Comparison of ENCODE assay signal across 1 cellular context in the genomic region with DNA sequence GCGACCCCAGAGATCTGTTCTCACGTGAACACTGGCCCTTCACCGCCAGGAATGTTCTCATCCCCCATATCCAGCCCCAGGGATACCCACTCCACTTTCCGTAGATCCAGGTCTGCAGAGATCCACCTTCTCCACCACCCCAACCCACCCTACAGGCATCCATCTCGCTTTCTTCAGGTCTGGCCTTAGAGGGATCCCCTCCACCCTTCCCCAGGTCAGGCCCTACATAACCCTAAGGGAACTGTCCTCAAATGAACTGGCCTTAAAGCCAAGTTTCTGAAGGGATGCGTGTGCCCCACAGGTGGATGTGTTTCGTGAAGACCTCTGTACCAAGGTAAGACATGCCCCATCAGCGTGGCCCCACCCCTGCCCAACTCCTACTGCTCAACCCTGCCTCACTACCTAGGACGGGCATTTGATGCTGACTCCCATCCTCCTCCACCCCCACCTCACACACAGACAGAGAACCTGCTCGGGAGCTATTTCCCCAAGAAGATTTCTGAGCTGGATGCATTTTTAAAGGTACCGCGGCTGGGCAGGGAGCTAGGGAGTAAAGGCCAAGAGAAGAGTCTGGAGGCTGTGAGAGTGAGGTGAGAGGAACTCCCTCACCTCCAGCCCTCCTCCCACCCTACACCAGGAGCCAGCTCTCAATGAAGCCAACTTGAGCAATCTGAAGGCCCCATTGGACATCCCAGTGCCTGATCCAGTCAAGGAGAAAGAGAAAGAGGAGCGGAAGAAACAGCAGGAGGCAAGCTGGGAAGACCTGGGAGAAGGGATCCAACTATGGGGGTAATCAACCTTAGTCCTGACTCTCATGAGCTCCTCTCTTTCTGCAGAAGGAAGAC.
TF ChIP-seq lines count a peak whose summit lies in the region.

No MANE protein-coding gene starts in this region.

TF ChIP-seq in HepG2, 621 proteins besides CTCF, POLR2A, EP300 and RAD21 (continued from another document and continues in another):
- TF ChIP-seq ZFAT (CRISPR knock-in tag; conservative IDR thresholded peaks at IDR 0.05) (no peak), ZFP36L1 (CRISPR knock-in tag; IDR thresholded peaks at IDR 0.05) (no peak), ARID2 (CRISPR knock-in tag; IDR thresholded peaks at IDR 0.05; ENCODE audit: borderline replicate concordance) (no peak; the same call in 1 of the 2 replicates), ZNF333 (CRISPR knock-in tag; IDR thresholded peaks at IDR 0.05; ENCODE audit: borderline replicate concordance) (no peak; the same call in 1 of the 2 replicates), ZBTB21 (CRISPR knock-in tag; IDR thresholded peaks at IDR 0.05) (0 out of 2 replicates have a peak, but pooled peaks have one; percentile 14), FOXA1 (IDR thresholded peaks at IDR 0.05) (0 out of 2 replicates have a peak, but pooled peaks have one; percentile 32), FOXA1 (CRISPR knock-in tag; IDR thresholded peaks at IDR 0.05) (no peak), PHF20 (CRISPR knock-in tag; IDR thresholded peaks at IDR 0.05) (no peak), ZNF263 (CRISPR knock-in tag; IDR thresholded peaks at IDR 0.05) (peak; percentile 57; the same call in 1 of the 2 replicates), ZNF432 (CRISPR knock-in tag; IDR thresholded peaks at IDR 0.05; ENCODE audit: borderline replicate concordance) (no peak), KAT8 (CRISPR knock-in tag; IDR thresholded peaks at IDR 0.05) (no peak), STAT5B (CRISPR knock-in tag; IDR thresholded peaks at IDR 0.05) (no peak), RBFOX2 (IDR thresholded peaks at IDR 0.05; ENCODE audit: low read depth, low read length) (no peak), ZNF367 (CRISPR knock-in tag; IDR thresholded peaks at IDR 0.05; ENCODE audit: borderline replicate concordance) (no peak), ZNF564 (CRISPR knock-in tag; IDR thresholded peaks at IDR 0.05) (no peak), ZNF567 (CRISPR knock-in tag; IDR thresholded peaks at IDR 0.05; ENCODE audit: borderline replicate concordance) (0 out of 2 replicates have a peak, but pooled peaks have one; percentile 2), REXO4 (CRISPR knock-in tag; IDR thresholded peaks at IDR 0.05; ENCODE audit: borderline replicate concordance) (no peak), SMYD3 (CRISPR knock-in tag; IDR thresholded peaks at IDR 0.05) (no peak), ZNF121 (CRISPR knock-in tag; IDR thresholded peaks at IDR 0.05) (no peak), TOE1 (CRISPR knock-in tag; IDR thresholded peaks at IDR 0.05) (no peak), BORCS8-MEF2B (CRISPR knock-in tag; IDR thresholded peaks at IDR 0.05) (peak; percentile 61), MTA3 (CRISPR knock-in tag; IDR thresholded peaks at IDR 0.05) (no peak), WIZ (CRISPR knock-in tag; IDR thresholded peaks at IDR 0.05) (no peak), ZNF598 (CRISPR knock-in tag; IDR thresholded peaks at IDR 0.05; ENCODE audit: borderline replicate concordance) (no peak), ZNF431 (CRISPR knock-in tag; IDR thresholded peaks at IDR 0.05; ENCODE audit: borderline replicate concordance, low read depth) (no peak), PAF1 (CRISPR knock-in tag; IDR thresholded peaks at IDR 0.05) (peak; percentile 84), ZSCAN30 (CRISPR knock-in tag; IDR thresholded peaks at IDR 0.05) (no peak), ERF (CRISPR knock-in tag; IDR thresholded peaks at IDR 0.05) (no peak), ZSCAN12 (CRISPR knock-in tag; IDR thresholded peaks at IDR 0.05) (no peak)
- TF ChIP-seq, protein P1, sequence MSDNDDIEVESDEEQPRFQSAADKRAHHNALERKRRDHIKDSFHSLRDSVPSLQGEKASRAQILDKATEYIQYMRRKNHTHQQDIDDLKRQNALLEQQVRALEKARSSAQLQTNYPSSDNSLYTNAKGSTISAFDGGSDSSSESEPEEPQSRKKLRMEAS (IDR thresholded peaks at IDR 0.05): no peak
- TF ChIP-seq, protein P2, sequence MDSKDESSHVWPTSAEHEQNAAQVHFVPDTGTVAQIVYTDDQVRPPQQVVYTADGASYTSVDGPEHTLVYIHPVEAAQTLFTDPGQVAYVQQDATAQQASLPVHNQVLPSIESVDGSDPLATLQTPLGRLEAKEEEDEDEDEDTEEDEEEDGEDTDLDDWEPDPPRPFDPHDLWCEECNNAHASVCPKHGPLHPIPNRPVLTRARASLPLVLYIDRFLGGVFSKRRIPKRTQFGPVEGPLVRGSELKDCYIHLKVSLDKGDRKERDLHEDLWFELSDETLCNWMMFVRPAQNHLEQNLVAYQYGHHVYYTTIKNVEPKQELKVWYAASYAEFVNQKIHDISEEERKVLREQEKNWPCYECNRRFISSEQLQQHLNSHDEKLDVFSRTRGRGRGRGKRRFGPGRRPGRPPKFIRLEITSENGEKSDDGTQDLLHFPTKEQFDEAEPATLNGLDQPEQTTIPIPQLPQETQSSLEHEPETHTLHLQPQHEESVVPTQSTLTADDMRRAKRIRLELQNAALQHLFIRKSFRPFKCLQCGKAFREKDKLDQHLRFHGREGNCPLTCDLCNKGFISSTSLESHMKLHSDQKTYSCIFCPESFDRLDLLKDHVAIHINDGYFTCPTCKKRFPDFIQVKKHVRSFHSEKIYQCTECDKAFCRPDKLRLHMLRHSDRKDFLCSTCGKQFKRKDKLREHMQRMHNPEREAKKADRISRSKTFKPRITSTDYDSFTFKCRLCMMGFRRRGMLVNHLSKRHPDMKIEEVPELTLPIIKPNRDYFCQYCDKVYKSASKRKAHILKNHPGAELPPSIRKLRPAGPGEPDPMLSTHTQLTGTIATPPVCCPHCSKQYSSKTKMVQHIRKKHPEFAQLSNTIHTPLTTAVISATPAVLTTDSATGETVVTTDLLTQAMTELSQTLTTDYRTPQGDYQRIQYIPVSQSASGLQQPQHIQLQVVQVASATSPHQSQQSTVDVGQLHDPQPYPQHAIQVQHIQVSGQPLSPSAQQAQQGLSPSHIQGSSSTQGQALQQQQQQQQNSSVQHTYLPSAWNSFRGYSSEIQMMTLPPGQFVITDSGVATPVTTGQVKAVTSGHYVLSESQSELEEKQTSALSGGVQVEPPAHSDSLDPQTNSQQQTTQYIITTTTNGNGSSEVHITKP (CRISPR knock-in tag; IDR thresholded peaks at IDR 0.05; ENCODE audit: low read depth): no peak
- TF ChIP-seq, protein P3, sequence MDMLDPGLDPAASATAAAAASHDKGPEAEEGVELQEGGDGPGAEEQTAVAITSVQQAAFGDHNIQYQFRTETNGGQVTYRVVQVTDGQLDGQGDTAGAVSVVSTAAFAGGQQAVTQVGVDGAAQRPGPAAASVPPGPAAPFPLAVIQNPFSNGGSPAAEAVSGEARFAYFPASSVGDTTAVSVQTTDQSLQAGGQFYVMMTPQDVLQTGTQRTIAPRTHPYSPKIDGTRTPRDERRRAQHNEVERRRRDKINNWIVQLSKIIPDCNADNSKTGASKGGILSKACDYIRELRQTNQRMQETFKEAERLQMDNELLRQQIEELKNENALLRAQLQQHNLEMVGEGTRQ (IDR thresholded peaks at IDR 0.05; ENCODE audit: low read depth, low read length): 0 out of 2 replicates have a peak, but pooled peaks have one; percentile 6
- TF ChIP-seq, protein P3 (CRISPR knock-in tag; IDR thresholded peaks at IDR 0.05; ENCODE audit: borderline replicate concordance): no peak
- TF ChIP-seq, protein P4, sequence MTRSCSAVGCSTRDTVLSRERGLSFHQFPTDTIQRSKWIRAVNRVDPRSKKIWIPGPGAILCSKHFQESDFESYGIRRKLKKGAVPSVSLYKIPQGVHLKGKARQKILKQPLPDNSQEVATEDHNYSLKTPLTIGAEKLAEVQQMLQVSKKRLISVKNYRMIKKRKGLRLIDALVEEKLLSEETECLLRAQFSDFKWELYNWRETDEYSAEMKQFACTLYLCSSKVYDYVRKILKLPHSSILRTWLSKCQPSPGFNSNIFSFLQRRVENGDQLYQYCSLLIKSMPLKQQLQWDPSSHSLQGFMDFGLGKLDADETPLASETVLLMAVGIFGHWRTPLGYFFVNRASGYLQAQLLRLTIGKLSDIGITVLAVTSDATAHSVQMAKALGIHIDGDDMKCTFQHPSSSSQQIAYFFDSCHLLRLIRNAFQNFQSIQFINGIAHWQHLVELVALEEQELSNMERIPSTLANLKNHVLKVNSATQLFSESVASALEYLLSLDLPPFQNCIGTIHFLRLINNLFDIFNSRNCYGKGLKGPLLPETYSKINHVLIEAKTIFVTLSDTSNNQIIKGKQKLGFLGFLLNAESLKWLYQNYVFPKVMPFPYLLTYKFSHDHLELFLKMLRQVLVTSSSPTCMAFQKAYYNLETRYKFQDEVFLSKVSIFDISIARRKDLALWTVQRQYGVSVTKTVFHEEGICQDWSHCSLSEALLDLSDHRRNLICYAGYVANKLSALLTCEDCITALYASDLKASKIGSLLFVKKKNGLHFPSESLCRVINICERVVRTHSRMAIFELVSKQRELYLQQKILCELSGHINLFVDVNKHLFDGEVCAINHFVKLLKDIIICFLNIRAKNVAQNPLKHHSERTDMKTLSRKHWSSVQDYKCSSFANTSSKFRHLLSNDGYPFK (CRISPR knock-in tag; IDR thresholded peaks at IDR 0.05; ENCODE audit: borderline replicate concordance): peak; percentile 2; the same call in 1 of the 2 replicates
- TF ChIP-seq, protein P5, sequence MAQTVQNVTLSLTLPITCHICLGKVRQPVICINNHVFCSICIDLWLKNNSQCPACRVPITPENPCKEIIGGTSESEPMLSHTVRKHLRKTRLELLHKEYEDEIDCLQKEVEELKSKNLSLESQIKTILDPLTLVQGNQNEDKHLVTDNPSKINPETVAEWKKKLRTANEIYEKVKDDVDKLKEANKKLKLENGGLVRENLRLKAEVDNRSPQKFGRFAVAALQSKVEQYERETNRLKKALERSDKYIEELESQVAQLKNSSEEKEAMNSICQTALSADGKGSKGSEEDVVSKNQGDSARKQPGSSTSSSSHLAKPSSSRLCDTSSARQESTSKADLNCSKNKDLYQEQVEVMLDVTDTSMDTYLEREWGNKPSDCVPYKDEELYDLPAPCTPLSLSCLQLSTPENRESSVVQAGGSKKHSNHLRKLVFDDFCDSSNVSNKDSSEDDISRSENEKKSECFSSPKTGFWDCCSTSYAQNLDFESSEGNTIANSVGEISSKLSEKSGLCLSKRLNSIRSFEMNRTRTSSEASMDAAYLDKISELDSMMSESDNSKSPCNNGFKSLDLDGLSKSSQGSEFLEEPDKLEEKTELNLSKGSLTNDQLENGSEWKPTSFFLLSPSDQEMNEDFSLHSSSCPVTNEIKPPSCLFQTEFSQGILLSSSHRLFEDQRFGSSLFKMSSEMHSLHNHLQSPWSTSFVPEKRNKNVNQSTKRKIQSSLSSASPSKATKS (CRISPR knock-in tag; IDR thresholded peaks at IDR 0.05): no peak
- TF ChIP-seq, protein P6, sequence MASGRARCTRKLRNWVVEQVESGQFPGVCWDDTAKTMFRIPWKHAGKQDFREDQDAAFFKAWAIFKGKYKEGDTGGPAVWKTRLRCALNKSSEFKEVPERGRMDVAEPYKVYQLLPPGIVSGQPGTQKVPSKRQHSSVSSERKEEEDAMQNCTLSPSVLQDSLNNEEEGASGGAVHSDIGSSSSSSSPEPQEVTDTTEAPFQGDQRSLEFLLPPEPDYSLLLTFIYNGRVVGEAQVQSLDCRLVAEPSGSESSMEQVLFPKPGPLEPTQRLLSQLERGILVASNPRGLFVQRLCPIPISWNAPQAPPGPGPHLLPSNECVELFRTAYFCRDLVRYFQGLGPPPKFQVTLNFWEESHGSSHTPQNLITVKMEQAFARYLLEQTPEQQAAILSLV (CRISPR knock-in tag; IDR thresholded peaks at IDR 0.05; ENCODE audit: borderline replicate concordance): no peak
- TF ChIP-seq, protein P7, sequence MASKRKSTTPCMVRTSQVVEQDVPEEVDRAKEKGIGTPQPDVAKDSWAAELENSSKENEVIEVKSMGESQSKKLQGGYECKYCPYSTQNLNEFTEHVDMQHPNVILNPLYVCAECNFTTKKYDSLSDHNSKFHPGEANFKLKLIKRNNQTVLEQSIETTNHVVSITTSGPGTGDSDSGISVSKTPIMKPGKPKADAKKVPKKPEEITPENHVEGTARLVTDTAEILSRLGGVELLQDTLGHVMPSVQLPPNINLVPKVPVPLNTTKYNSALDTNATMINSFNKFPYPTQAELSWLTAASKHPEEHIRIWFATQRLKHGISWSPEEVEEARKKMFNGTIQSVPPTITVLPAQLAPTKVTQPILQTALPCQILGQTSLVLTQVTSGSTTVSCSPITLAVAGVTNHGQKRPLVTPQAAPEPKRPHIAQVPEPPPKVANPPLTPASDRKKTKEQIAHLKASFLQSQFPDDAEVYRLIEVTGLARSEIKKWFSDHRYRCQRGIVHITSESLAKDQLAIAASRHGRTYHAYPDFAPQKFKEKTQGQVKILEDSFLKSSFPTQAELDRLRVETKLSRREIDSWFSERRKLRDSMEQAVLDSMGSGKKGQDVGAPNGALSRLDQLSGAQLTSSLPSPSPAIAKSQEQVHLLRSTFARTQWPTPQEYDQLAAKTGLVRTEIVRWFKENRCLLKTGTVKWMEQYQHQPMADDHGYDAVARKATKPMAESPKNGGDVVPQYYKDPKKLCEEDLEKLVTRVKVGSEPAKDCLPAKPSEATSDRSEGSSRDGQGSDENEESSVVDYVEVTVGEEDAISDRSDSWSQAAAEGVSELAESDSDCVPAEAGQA (IDR thresholded peaks at IDR 0.05; ENCODE audit: low read depth): no peak
- TF ChIP-seq, protein P7 (CRISPR knock-in tag; IDR thresholded peaks at IDR 0.05; ENCODE audit: borderline replicate concordance): no peak
- TF ChIP-seq, protein P8, sequence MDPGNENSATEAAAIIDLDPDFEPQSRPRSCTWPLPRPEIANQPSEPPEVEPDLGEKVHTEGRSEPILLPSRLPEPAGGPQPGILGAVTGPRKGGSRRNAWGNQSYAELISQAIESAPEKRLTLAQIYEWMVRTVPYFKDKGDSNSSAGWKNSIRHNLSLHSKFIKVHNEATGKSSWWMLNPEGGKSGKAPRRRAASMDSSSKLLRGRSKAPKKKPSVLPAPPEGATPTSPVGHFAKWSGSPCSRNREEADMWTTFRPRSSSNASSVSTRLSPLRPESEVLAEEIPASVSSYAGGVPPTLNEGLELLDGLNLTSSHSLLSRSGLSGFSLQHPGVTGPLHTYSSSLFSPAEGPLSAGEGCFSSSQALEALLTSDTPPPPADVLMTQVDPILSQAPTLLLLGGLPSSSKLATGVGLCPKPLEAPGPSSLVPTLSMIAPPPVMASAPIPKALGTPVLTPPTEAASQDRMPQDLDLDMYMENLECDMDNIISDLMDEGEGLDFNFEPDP (CRISPR knock-in tag; conservative IDR thresholded peaks at IDR 0.05): no peak
